In genomic region chr7:46165281-46165680, GRCh38 we compare ENCODE assay signal across 27 cellular contexts.
DNase-seq lines count a peak whose midpoint lies in the region; TF ChIP-seq lines count a peak whose summit lies in the region.
"Had no signal": no experiment of that assay in that cellular context is flagged by ENCODE, and none has a peak within 500 bp of the region (broad histone marks: within the 10 kb centered on the region; RNA-seq: fewer than 3 reads in every experiment).

No MANE protein-coding gene starts in this region.

- no peak overlapping the region for H3K9ac ChIP-seq in colonic mucosa (ENCODE audit: low read depth in 2 of 2, low read length in 2 of 2)
- no peak overlapping the region for H3K9ac ChIP-seq in H9 (ENCODE audit: extremely low read depth, insufficient read length, low read length)

- no peaks in the 10 kb centered on the region for H3K79me2 ChIP-seq in H9 (ENCODE audit: insufficient read depth, low read length)

- no peak overlapping the region for H3K18ac ChIP-seq in H9 (ENCODE audit: insufficient read length, low read depth, low read length)

- H3K9me3 Mint-ChIP-seq in HFFc6: no peaks in the 10 kb centered on the region
- H3K9me3 Mint-ChIP-seq in H9: no peaks in the 10 kb centered on the region; a peak in 1 of 5 replicates
- H3K9me3 Mint-ChIP-seq: activated CD4-positive, alpha-beta T cell treated with anti-CD3 and anti-CD28 coated beads, Interleukin-2, amount 10 ng/mL, durations not matched to agents 7 days and 5 days; activated T-cell treated with anti-CD3 and anti-CD28 coated beads, Interleukin-2, amount 50 U/mL, for 4 hours had no signal

- no peak overlapping the region for H4K5ac ChIP-seq in H9 (ENCODE audit: insufficient read length, low read depth, low read length)

- no peak overlapping the region for H2AK5ac ChIP-seq in H9 (ENCODE audit: insufficient read length, low read length)

- H3K4me1 ChIP-seq in colonic mucosa: no peaks in the 10 kb centered on the region
- no peaks in the 10 kb centered on the region for H3K4me1 ChIP-seq in H9 (ENCODE audit: insufficient read depth, low read length)
- H3K4me1 ChIP-seq: gastroesophageal sphincter, transverse colon had no signal

- H3K79me1 ChIP-seq in H9 (ENCODE audit: insufficient read depth, low read depth, low read length, poor library complexity, severe bottlenecking): no peaks in the 10 kb centered on the region

- H3K14ac ChIP-seq in H9 (ENCODE audit: insufficient read depth, low read length): no peak overlapping the region

- H3K36me3 ChIP-seq in colonic mucosa: no peaks in the 10 kb centered on the region
- H3K36me3 ChIP-seq: cardiac muscle cell, esophagus muscularis mucosa, gastroesophageal sphincter, transverse colon had no signal

- H2BK15ac ChIP-seq in H9 (ENCODE audit: low read depth, low read length): no peak overlapping the region

- H3K9me3 ChIP-seq in colonic mucosa (no peaks in the 10 kb centered on the region), H9 (ENCODE audit: control insufficient read depth, low read depth, low read length) (no peaks in the 10 kb centered on the region)
- H3K9me3 ChIP-seq: esophagus muscularis mucosa, gastroesophageal sphincter, transverse colon had no signal

- H3K4me3 ChIP-seq in astrocyte of the spinal cord (ENCODE audit: low read depth, low read length) (no peak overlapping the region), colonic mucosa (no peak overlapping the region)
- H3K4me3 ChIP-seq: cardiac muscle cell, esophagus muscularis mucosa, gastroesophageal sphincter, skin epidermis, transverse colon had no signal

- no peak overlapping the region for H3K27ac ChIP-seq in colonic mucosa
- H3K27ac ChIP-seq in H9 (ENCODE audit: insufficient read length, low read depth, low read length): no peak overlapping the region
- H3K27ac ChIP-seq: cardiac muscle cell, esophagus muscularis mucosa, gastroesophageal sphincter, skin epidermis, transverse colon had no signal

- H2BK5ac ChIP-seq in H9 (ENCODE audit: insufficient read length, low read length): no peak overlapping the region

- no peaks in the 10 kb centered on the region for H3K27me3 ChIP-seq in colonic mucosa
- H3K27me3 ChIP-seq in H9 (ENCODE audit: insufficient read depth, low read length): no peaks in the 10 kb centered on the region
- H3K27me3 ChIP-seq: cardiac muscle cell, esophagus muscularis mucosa, gastroesophageal sphincter, transverse colon had no signal

- no peak overlapping the region for H2BK120ac ChIP-seq in H9 (ENCODE audit: low read depth, low read length, poor library complexity, severe bottlenecking)

- no peak overlapping the region for H3K4me3 Mint-ChIP-seq in HFFc6
- no peak overlapping the region for H3K4me3 Mint-ChIP-seq in H9
- H3K4me3 Mint-ChIP-seq: activated CD4-positive, alpha-beta T cell treated with anti-CD3 and anti-CD28 coated beads, Interleukin-2, amount 10 ng/mL, durations not matched to agents 7 days and 5 days; activated T-cell treated with anti-CD3 and anti-CD28 coated beads, Interleukin-2, amount 50 U/mL, for 4 hours; naive thymus-derived CD8-positive, alpha-beta T cell had no signal

- no peak overlapping the region for H3K23ac ChIP-seq in H9 (ENCODE audit: insufficient read length, low read depth, low read length)

- no peak overlapping the region for H2BK12ac ChIP-seq in H9 (ENCODE audit: insufficient read length, low read depth, low read length)

- H2BK20ac ChIP-seq in H9 (ENCODE audit: low read depth, low read length, poor library complexity, severe bottlenecking): no peak overlapping the region

- no peak overlapping the region for H3K56ac ChIP-seq in H9 (ENCODE audit: insufficient read length, low read depth, low read length)

- H3T11ph ChIP-seq in H9 (ENCODE audit: low read length): no peak overlapping the region

- H2AFZ ChIP-seq in H9 (ENCODE audit: low read length): no peak overlapping the region

- no peak overlapping the region for H3K4ac ChIP-seq in H9 (ENCODE audit: low read depth, low read length)

- H3K27me3 Mint-ChIP-seq in HFFc6 (ENCODE audit: insufficient read depth) (no peaks in the 10 kb centered on the region), H9 (ENCODE audit: low read depth) (peaks cover 1% of the 10 kb centered on the region)
- H3K27me3 Mint-ChIP-seq: activated CD4-positive, alpha-beta T cell treated with anti-CD3 and anti-CD28 coated beads, Interleukin-2, amount 10 ng/mL, durations not matched to agents 7 days and 5 days; naive thymus-derived CD8-positive, alpha-beta T cell had no signal

- no peaks in the 10 kb centered on the region for H4K20me1 ChIP-seq in H9 (ENCODE audit: control insufficient read depth, insufficient read depth, insufficient read length)

- H4K91ac ChIP-seq in H9 (ENCODE audit: insufficient read length, low read depth, low read length): no peak overlapping the region

- H3K4me2 ChIP-seq in H9 (ENCODE audit: insufficient read depth, insufficient read length, low read length): no peak overlapping the region

- no CpG with 5 or more reads among the region's 1 CpG for WGBS in H9 (ENCODE audit: extremely low coverage, insufficient read length, low lambda C conversion rate)

- no peak overlapping the region for H4K8ac ChIP-seq in H9 (replicated peaks; ENCODE audit: insufficient read length, low read depth, low read length)

- DNase-seq in AG08395 (ENCODE audit: low spot score): peak; percentile 49
- peak; percentile 58 for DNase-seq in HFFc6
- DNase-seq in astrocyte of the spinal cord (ENCODE audit: low read depth, low spot score): peak; percentile 43
- peak; percentile 74 for DNase-seq in iris pigment epithelial cell (ENCODE audit: low read depth)
- DNase-seq in SK-N-DZ (ENCODE audit: low spot score): no peak
- no peak for DNase-seq in colonic mucosa
- no peak for DNase-seq in H9
- no peak for DNase-seq in SKM-1 treated with dmso at 0.1 percent for 144 hours (lab: John Stamatoyannopoulos, UW; ENCODE audit: unreplicated experiment)
- DNase-seq: activated CD4-positive, alpha-beta T cell treated with anti-CD3 and anti-CD28 coated beads, Interleukin-2, amount 10 ng/mL, durations not matched to agents 7 days and 5 days; activated gamma-delta T cell treated with Interleukin-2 at 50 U/mL for 16 hours; activated T-cell treated with anti-CD3 and anti-CD28 coated beads, Interleukin-2, amount 50 U/mL, for 4 hours; H7; hypothalamus; KG1; midbrain; naive thymus-derived CD8-positive, alpha-beta T cell; NCI-H1436; NCI-H2107; nucleus accumbens; stimulated activated CD4-positive, alpha-beta T cell treated with anti-CD3 and anti-CD28 coated beads, Interleukin-1b, Interleukin-23, amount 100 ng/mL, for 48 hours; SW 1271; T1000; transverse colon had no signal

- TF ChIP-seq CTCF in HFFc6 (IDR thresholded peaks at IDR 0.05): no peak
- TF ChIP-seq CTCF in astrocyte of the spinal cord (IDR thresholded peaks at IDR 0.05; ENCODE audit: low read depth, low read length): no peak
- TF ChIP-seq CTCF in colonic mucosa (IDR thresholded peaks at IDR 0.05): no peak
- no peak for TF ChIP-seq CTCF in H9 (conservative IDR thresholded peaks at IDR 0.05)

- H3K4me1 Mint-ChIP-seq in HFFc6 (ENCODE audit: low read depth): peaks cover 85% of the 10 kb centered on the region
- peaks cover 0 to 5% of the 10 kb centered on the region in 2 experiments; a peak in 2 of 4 replicates for H3K4me1 Mint-ChIP-seq in H9
- H3K4me1 Mint-ChIP-seq: activated CD4-positive, alpha-beta T cell treated with anti-CD3 and anti-CD28 coated beads, Interleukin-2, amount 10 ng/mL, durations not matched to agents 7 days and 5 days; naive thymus-derived CD8-positive, alpha-beta T cell had no signal

- H3K27ac Mint-ChIP-seq in HFFc6 (peak overlapping the region; percentile 50), H9 (no peak overlapping the region)
- H3K27ac Mint-ChIP-seq: activated CD4-positive, alpha-beta T cell treated with anti-CD3 and anti-CD28 coated beads, Interleukin-2, amount 10 ng/mL, durations not matched to agents 7 days and 5 days; naive thymus-derived CD8-positive, alpha-beta T cell had no signal

- in situ Hi-C loops in astrocyte of the spinal cord (cut with HindIII; ENCODE audit: low sequenced_read_pairs): no loop called here

- intact Hi-C loops in colonic mucosa (cut with DNase I): no loop called here

- H3K23me2 ChIP-seq in H9 (ENCODE audit: insufficient read length, low read depth, low read length, poor library complexity, severe bottlenecking): no peaks in the 10 kb centered on the region

- H3K36me3 Mint-ChIP-seq in HFFc6 (ENCODE audit: low read depth) (no peaks in the 10 kb centered on the region), H9 (ENCODE audit: insufficient read depth in 1 of 3, low read depth in 3 of 3) (no peaks in the 10 kb centered on the region)
- H3K36me3 Mint-ChIP-seq: naive thymus-derived CD8-positive, alpha-beta T cell had no signal

Comparison
In these comparisons a context has a peak if more than half of its experiments do, and no peak if none do; other contexts are left out.
1. DNase-seq: peak in AG08395 (single experiment), HFFc6 (single experiment), astrocyte of the spinal cord (single experiment) and iris pigment epithelial cell (single experiment); none in SK-N-DZ (single experiment), colonic mucosa (single experiment), H9 (single experiment) and SKM-1 treated with dmso at 0.1 percent for 144 hours (single experiment).